ENCODE assay signal across 8 cellular contexts in the genomic region with DNA sequence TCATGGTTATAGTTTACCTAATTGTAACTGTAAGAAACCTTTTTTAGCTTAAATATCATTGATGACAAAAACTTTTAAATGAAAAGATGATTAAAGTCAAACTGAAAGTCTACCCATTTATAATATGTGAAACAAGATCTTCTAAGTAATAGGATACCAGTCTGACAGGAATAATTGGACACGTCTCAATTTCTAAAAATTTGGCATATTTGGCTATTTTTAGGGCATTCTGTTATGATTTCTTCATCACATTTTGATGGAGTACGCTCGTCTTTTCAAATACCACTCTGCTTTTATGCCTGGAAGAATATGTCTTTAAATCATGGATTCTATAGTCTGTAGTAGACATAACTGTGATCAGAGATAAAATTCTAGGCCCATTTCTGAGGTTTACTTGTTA. TPM values are rescaled to one million over a fixed set of nuclear protein-coding genes. Genes with fewer than 3 reads are reported as not detected.
DNase-seq lines count a peak whose midpoint lies in the region; ATAC-seq, FAIRE-seq and TF ChIP-seq lines count a peak whose summit lies in the region.

No MANE protein-coding gene starts in this region.

- TF ChIP-seq POLR2A in K562 (conservative IDR thresholded peaks at IDR 0.05) = no peak

- no peak for TF ChIP-seq RAD21 in K562 (CRISPR knock-in tag; conservative IDR thresholded peaks at IDR 0.05 in 1 of 2, IDR thresholded peaks at IDR 0.05 in 1 of 2)

- POLR2A ChIA-PET in AG04450 (lab: Yijun Ruan, JAX) (no interaction called here), K562 (lab: Yijun Ruan, JAX) (interaction anchor here (2.2 kb wide), 1 partner anchor 11 kb away, joined by 14 read pairs; no protein-coding TSS in a partner anchor)

- DNase-seq in AG04450 (ENCODE audit: low read depth, low spot score) = no peak
- no peak for DNase-seq in HFF-Myc (ENCODE audit: extremely low read depth, low read depth)
- no peak for DNase-seq in K562 (ENCODE audit: extremely low read depth in 1 of 4, low spot score in 3 of 4)
- no peak for DNase-seq in lower lobe of right lung
- no peak for DNase-seq in stimulated activated CD4-positive, alpha-beta T cell treated with anti-CD3 and anti-CD28 coated beads, Interleukin-1b, Interleukin-23, amount 100 ng/mL, for 48 hours
- no peak for DNase-seq in NCI-H526 (lab: John Stamatoyannopoulos, UW)

- H3K27ac ChIP-seq in AG04450 (ENCODE audit: low read depth, low read length) = no peak overlapping the region
- H3K27ac ChIP-seq in K562 (ENCODE audit: extremely low read depth, low read depth, low read length) = no peak overlapping the region
- no peak overlapping the region for H3K27ac ChIP-seq in lower lobe of right lung

- no peak overlapping the region for H2AFZ ChIP-seq in K562 (ENCODE audit: low read depth, low read length)

- TF ChIP-seq CTCF in AG04450 (IDR thresholded peaks at IDR 0.05; ENCODE audit: low read depth, low read length) (no peak), HFF-Myc (IDR thresholded peaks at IDR 0.05; ENCODE audit: low read depth, low read length, missing control alignments) (no peak), K562 (IDR thresholded peaks at IDR 0.05 in 2 of 3, conservative IDR thresholded peaks at IDR 0.05 in 1 of 3; ENCODE audit: insufficient read depth in 2 of 3, low read depth in 1 of 3, low read length in 3 of 3) (no peak), lower lobe of right lung (IDR thresholded peaks at IDR 0.05) (no peak)

- no peak for FAIRE-seq in K562 (lab: Jason Lieb, UNC)

- H3K4me3 ChIP-seq in AG04450 (ENCODE audit: low read depth, low read length) (peak overlapping the region; percentile 83), HFF-Myc (replicated peaks; ENCODE audit: low read depth, low read length) (peak overlapping the region; percentile 85), K562 (no peak overlapping the region; the same call in 1 of the 2 replicates), lower lobe of right lung (peak overlapping the region; percentile 93)

- BruUV-seq in K562 (replicated peaks; lab: Mats Ljungman, UMichigan) = TSS peak; percentile 47

- H3K9me3 ChIP-seq in AG04450 (ENCODE audit: control insufficient read depth, insufficient read depth, low read length) = no peaks in the 10 kb centered on the region; the same call in 1 of the 2 replicates
- H3K9me3 ChIP-seq in K562 (replicated peaks; ENCODE audit: control insufficient read depth, insufficient read depth, low read depth, low read length) = no peaks in the 10 kb centered on the region
- no peaks in the 10 kb centered on the region for H3K9me3 ChIP-seq in lower lobe of right lung

- ATAC-seq in K562 = no peak
- ATAC-seq in lower lobe of right lung = no peak
- ATAC-seq in HG03442 (IDR thresholded peaks at IDR 0.05; ENCODE audit: unreplicated experiment) = no peak
- ATAC-seq in HG03571 (IDR thresholded peaks at IDR 0.05; ENCODE audit: unreplicated experiment) = no peak

- H3K27me3 ChIP-seq in AG04450 (ENCODE audit: control insufficient read depth, insufficient read depth, low read length) (no peaks in the 10 kb centered on the region), K562 (ENCODE audit: control insufficient read depth in 2 of 2, insufficient read depth in 2 of 2, low read length in 2 of 2) (no peaks in the 10 kb centered on the region), lower lobe of right lung (ENCODE audit: low read depth) (no peaks in the 10 kb centered on the region)

- in situ Hi-C loops in K562 (cut with MboI) = no loop called here

- 26% methylated on average over 3 of the region's 3 CpGs for WGBS in K562 (ENCODE audit: insufficient coverage, low coverage, missing lambda C conversion rate)

- H3K4me2 ChIP-seq in K562 (ENCODE audit: insufficient read depth, low read length) = peak overlapping the region; percentile 7; the same call in 1 of the 2 replicates

- no peaks in the 10 kb centered on the region for H4K20me1 ChIP-seq in K562 (replicated peaks; ENCODE audit: control insufficient read depth, insufficient read depth, low read length)

- CTCF ChIA-PET in AG04450 (lab: Charles Lee) (interaction anchor here (2.4 kb wide), 1 partner anchor 528 kb away, joined by 23 read pairs; no protein-coding TSS in a partner anchor), K562 (lab: Yijun Ruan, JAX; ENCODE audit: low intra/inter-chr PET ratio) (no interaction called here)

- intact Hi-C loops in K562 (cut with micrococcal nuclease) (loop anchor here (5.0 to 10.0 kb wide), 3 partner anchors 332 to 530 kb away; a partner anchor contains a TSS), lower lobe of right lung (cut with DNase I) (no loop called here)

- H3K4me1 ChIP-seq in K562 (replicated peaks in 1 of 2; ENCODE audit: control insufficient read depth in 2 of 2, insufficient read depth in 2 of 2, low read length in 2 of 2) = peaks cover 0 to 15% of the 10 kb centered on the region in 2 experiments; a peak in 3 of 5 replicates
- peaks cover 22% of the 10 kb centered on the region for H3K4me1 ChIP-seq in lower lobe of right lung

- no peaks in the 10 kb centered on the region for H3K9me1 ChIP-seq in K562 (ENCODE audit: control insufficient read depth, insufficient read depth, low read length)

- H3K79me2 ChIP-seq in K562 (ENCODE audit: control insufficient read depth, insufficient read depth, low read length) = peaks cover 77% of the 10 kb centered on the region

- peak overlapping the region in 1 of 2 experiments; percentile 14; a peak in 1 of 4 replicates for H3K9ac ChIP-seq in K562 (ENCODE audit: insufficient read depth in 1 of 2, low read depth in 2 of 2, low read length in 2 of 2)

- TF ChIP-seq EP300 in K562 (IDR thresholded peaks at IDR 0.05; ENCODE audit: low read length) = no peak

- peaks cover 7% of the 10 kb centered on the region; the same call in 1 of the 3 replicates for H3K36me3 ChIP-seq in K562 (ENCODE audit: control insufficient read depth, insufficient read depth, low read length)
- H3K36me3 ChIP-seq in lower lobe of right lung = no peaks in the 10 kb centered on the region

TF ChIP-seq in K562, 482 proteins besides CTCF, POLR2A, EP300 and RAD21:
- no peak for TF ChIP-seq JUNB (CRISPR knock-in tag; conservative IDR thresholded peaks at IDR 0.05)
- TF ChIP-seq TRIM28 (IDR thresholded peaks at IDR 0.05) = no peak
- TF ChIP-seq, protein P1, sequence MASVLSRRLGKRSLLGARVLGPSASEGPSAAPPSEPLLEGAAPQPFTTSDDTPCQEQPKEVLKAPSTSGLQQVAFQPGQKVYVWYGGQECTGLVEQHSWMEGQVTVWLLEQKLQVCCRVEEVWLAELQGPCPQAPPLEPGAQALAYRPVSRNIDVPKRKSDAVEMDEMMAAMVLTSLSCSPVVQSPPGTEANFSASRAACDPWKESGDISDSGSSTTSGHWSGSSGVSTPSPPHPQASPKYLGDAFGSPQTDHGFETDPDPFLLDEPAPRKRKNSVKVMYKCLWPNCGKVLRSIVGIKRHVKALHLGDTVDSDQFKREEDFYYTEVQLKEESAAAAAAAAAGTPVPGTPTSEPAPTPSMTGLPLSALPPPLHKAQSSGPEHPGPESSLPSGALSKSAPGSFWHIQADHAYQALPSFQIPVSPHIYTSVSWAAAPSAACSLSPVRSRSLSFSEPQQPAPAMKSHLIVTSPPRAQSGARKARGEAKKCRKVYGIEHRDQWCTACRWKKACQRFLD (CRISPR knock-in tag; IDR thresholded peaks at IDR 0.05) = no peak
- no peak for TF ChIP-seq PHB2 (IDR thresholded peaks at IDR 0.05; ENCODE audit: low read depth)
- no peak for TF ChIP-seq HIVEP1 (CRISPR knock-in tag; IDR thresholded peaks at IDR 0.05)
- no peak for TF ChIP-seq STAT5B (CRISPR knock-in tag; IDR thresholded peaks at IDR 0.05)

RNA-seq across cellular contexts. Expression of a gene that starts 1.3 kb away (rescaled TPM):
- polyA plus RNA-seq in AG04450 (2011; rRNA removed) = 33.2 and 39.1 TPM in 2 replicates
- 20.4 and 28.8 TPM in 2 replicates for polyA minus RNA-seq in AG04450 (2011; rRNA and poly(A)+ RNA removed)
- 36.9 and 130 TPM in 2 replicates for total RNA-seq in K562 (2011; cell fraction: chromatin; rRNA removed; ENCODE audit: low replicate concordance)
- total RNA-seq in K562 (2011; cell fraction: nucleolus; rRNA removed) = 23.0 and 34.0 TPM in 2 replicates
- total RNA-seq in K562 (2011; cell fraction: nucleoplasm; rRNA removed) = 54.6 and 83.0 TPM in 2 replicates
- 11.1 and 14.2 TPM in 2 replicates for total RNA-seq in K562 (2014; rRNA removed)
- total RNA-seq in K562 (2014; rRNA removed; fragmentation: Illumina TruSeq; extraction: Trizol) = 26.8 and 28.2 TPM in 2 replicates
- total RNA-seq in K562 (2015; rRNA removed; fragmentation: Illumina TruSeq; extraction: Trizol) = 31.0 and 31.4 TPM in 2 replicates
- total RNA-seq in K562 (2021) = 49.4 and 50.1 TPM in 2 replicates
- polyA plus RNA-seq in K562 (2011; rRNA removed) = 72.1 and 81.8 TPM in 2 replicates
- 111 and 126 TPM in 2 replicates for polyA plus RNA-seq in K562 (2011; cell fraction: cytosol; rRNA removed)
- 39.0 and 43.6 TPM in 2 replicates for polyA plus RNA-seq in K562 (2011; cell fraction: nucleus; rRNA removed)
- polyA plus RNA-seq in K562 (2012) = 32.7 and 43.5 TPM in 2 replicates
- 72.7 and 89.4 TPM in 2 replicates for polyA plus RNA-seq in K562 (2014; fragmentation: Illumina TruSeq; extraction: Trizol)
- 10 to 100 TPM; 12.4 to 20.8 TPM for polyA plus RNA-seq in K562 (2014; fragmentation: Nextera tagmentation; extraction: Ambion mirVana)
- polyA plus RNA-seq in K562 (2014; rRNA removed) = 43.4 and 44.3 TPM in 2 replicates
- polyA minus RNA-seq in K562 (2011; rRNA and poly(A)+ RNA removed) = 56.2 and 56.6 TPM in 2 replicates
- 35.9 and 43.7 TPM in 2 replicates for polyA minus RNA-seq in K562 (2011; cell fraction: cytosol; rRNA and poly(A)+ RNA removed)
- polyA minus RNA-seq in K562 (2011; cell fraction: nucleus; rRNA and poly(A)+ RNA removed) = 32.2 and 40.2 TPM in 2 replicates
- total RNA-seq in lower lobe of right lung = 22.1 TPM

RNA-seq across cellular contexts. Expression of a gene that starts 1.6 kb away (rescaled TPM):
- polyA plus RNA-seq in AG04450 (2011; rRNA removed) = 2.8 and 4.0 TPM in 2 replicates
- polyA minus RNA-seq in AG04450 (2011; rRNA and poly(A)+ RNA removed) = 1.4 and 3.1 TPM in 2 replicates
- total RNA-seq in K562 (2011; cell fraction: chromatin; rRNA removed; ENCODE audit: low replicate concordance) = 19.3 and 48.2 TPM in 2 replicates
- 7.0 and 8.8 TPM in 2 replicates for total RNA-seq in K562 (2011; cell fraction: nucleolus; rRNA removed)
- total RNA-seq in K562 (2011; cell fraction: nucleoplasm; rRNA removed) = 15.4 and 25.0 TPM in 2 replicates
- 8.6 and 11.6 TPM in 2 replicates for total RNA-seq in K562 (2014; rRNA removed)
- 19.1 and 24.7 TPM in 2 replicates for total RNA-seq in K562 (2014; rRNA removed; fragmentation: Illumina TruSeq; extraction: Trizol)
- total RNA-seq in K562 (2015; rRNA removed; fragmentation: Illumina TruSeq; extraction: Trizol) = 13.3 and 15.0 TPM in 2 replicates
- 14.7 and 16.3 TPM in 2 replicates for total RNA-seq in K562 (2021)
- 15.7 and 21.3 TPM in 2 replicates for polyA plus RNA-seq in K562 (2011; rRNA removed)
- 4.9 and 9.7 TPM in 2 replicates for polyA plus RNA-seq in K562 (2011; cell fraction: cytosol; rRNA removed)
- 4.6 and 6.2 TPM in 2 replicates for polyA plus RNA-seq in K562 (2011; cell fraction: nucleus; rRNA removed)
- polyA plus RNA-seq in K562 (2012) = 8.6 and 10.9 TPM in 2 replicates
- 11.8 and 13.9 TPM in 2 replicates for polyA plus RNA-seq in K562 (2014; fragmentation: Illumina TruSeq; extraction: Trizol)
- polyA plus RNA-seq in K562 (2014; fragmentation: Nextera tagmentation; extraction: Ambion mirVana) = 10 to 100 TPM; 12.1 to 15.3 TPM
- polyA plus RNA-seq in K562 (2014; rRNA removed) = 7.1 and 9.5 TPM in 2 replicates
- polyA minus RNA-seq in K562 (2011; rRNA and poly(A)+ RNA removed) = 27.5 and 30.9 TPM in 2 replicates
- 7.8 and 10.9 TPM in 2 replicates for polyA minus RNA-seq in K562 (2011; cell fraction: cytosol; rRNA and poly(A)+ RNA removed)
- 8.5 and 14.7 TPM in 2 replicates for polyA minus RNA-seq in K562 (2011; cell fraction: nucleus; rRNA and poly(A)+ RNA removed)
- total RNA-seq in lower lobe of right lung = 3.7 TPM
